In genomic region chr17:77332034-77332971, GRCh38 we compare ENCODE assay signal across 8 cellular contexts.
DNase-seq lines count a peak whose midpoint lies in the region; ATAC-seq and TF ChIP-seq lines count a peak whose summit lies in the region.

No MANE protein-coding gene starts in this region.

- H3K4me3 ChIP-seq in HCT116 (replicated peaks in 1 of 2; ENCODE audit: low read depth in 1 of 2, low read length in 2 of 2) = no peak overlapping the region
- H3K4me3 ChIP-seq in spleen = peak overlapping the region in 4 of 8 donors; percentile 20 to 53 (median 30)

- RAD21 ChIA-PET in HCT116 (lab: Charles Lee; ENCODE audit: low non-redundant PET in 1 of 2, low total read pairs in 2 of 2, uncharacterized antibody in 2 of 2, unreplicated experiment in 2 of 2) = interaction anchor here in 1 of 2 experiments (0.6 to 1.5 kb wide), 4 partner anchors 98 to 673 kb away, joined by 3 to 8 read pairs (median 4); no protein-coding TSS in a partner anchor

- TF ChIP-seq CTCF in HCT116 (IDR thresholded peaks at IDR 0.05 in 2 of 3, conservative IDR thresholded peaks at IDR 0.05 in 1 of 3; ENCODE audit: borderline replicate concordance in 1 of 3, insufficient read depth in 1 of 3, low read depth in 2 of 3, low read length in 2 of 3) (no peak), spleen (IDR thresholded peaks at IDR 0.05 in 8 of 11, conservative IDR thresholded peaks at IDR 0.05 in 3 of 11) (peak in 1 of 11 experiments; percentile 7)

- H3K9me3 ChIP-seq in HCT116 (ENCODE audit: control insufficient read depth in 1 of 2, insufficient read depth in 1 of 2, low read depth in 1 of 2, low read length in 2 of 2) (peaks cover 8 to 9% of the 10 kb centered on the region in 2 experiments; a peak in 3 of 4 replicates), T-helper 17 cell (ENCODE audit: control insufficient read depth, low read length, poor library complexity, severe bottlenecking) (no peaks in the 10 kb centered on the region), spleen (peaks cover 0 to 9% (median 6%) of the 10 kb centered on the region in 8 donors)

- H3K4me1 Mint-ChIP-seq in T-helper 17 cell = peaks cover 37% of the 10 kb centered on the region
- peaks cover 29 to 37% of the 10 kb centered on the region in 2 donors for H3K4me1 Mint-ChIP-seq in effector memory CD8-positive, alpha-beta T cell (ENCODE audit: low read depth in 2 of 2)

- H2AFZ ChIP-seq in HCT116 (ENCODE audit: low read depth, low read length, poor library complexity, severe bottlenecking) = no peak overlapping the region

- 43 to 58% (median 51%) methylated on average over 13 of the region's 13 CpGs for WGBS in spleen, 5 donors

- peaks cover 15% of the 10 kb centered on the region; the same call in 1 of the 2 replicates for H4K20me1 ChIP-seq in HCT116 (ENCODE audit: insufficient read depth)

- ATAC-seq in HCT116 (no peak), T-helper 17 cell (peak; percentile 75), HG03378 (IDR thresholded peaks at IDR 0.05; ENCODE audit: unreplicated experiment) (no peak)
- peak; percentile 67 for ATAC-seq in effector memory CD8-positive, alpha-beta T cell (replicated peaks)

- H3K27ac Mint-ChIP-seq in T-helper 17 cell = peak overlapping the region; percentile 93
- peak overlapping the region; percentile 93 to 94 for H3K27ac Mint-ChIP-seq in effector memory CD8-positive, alpha-beta T cell

- intact Hi-C loops in HCT116 (cut with micrococcal nuclease) = no loop called here
- intact Hi-C loops in spleen (cut with DNase I; ENCODE audit: low total_unique reads) = loop anchor here (5.0 kb wide), 1 partner anchor 160 kb away; no protein-coding TSS in a partner anchor

- POLR2A ChIA-PET in HCT116 (lab: Charles Lee) = interaction anchor here (1.2 to 1.5 kb wide), 2 partner anchors 45 to 117 kb away, joined by 3 to 4 read pairs; no protein-coding TSS in a partner anchor

- no peak overlapping the region for H3K9ac ChIP-seq in HCT116 (ENCODE audit: low read length)

- peak overlapping the region; percentile 90 for H3K4me3 Mint-ChIP-seq in T-helper 17 cell
- H3K4me3 Mint-ChIP-seq in effector memory CD8-positive, alpha-beta T cell = peak overlapping the region; percentile 85 to 89

- peaks cover 0 to 22% of the 10 kb centered on the region in 2 experiments; a peak in 1 of 4 replicates for H3K36me3 ChIP-seq in HCT116 (ENCODE audit: control insufficient read depth in 1 of 2, insufficient read depth in 2 of 2, low read length in 2 of 2)
- peaks cover 0 to 2% (median 0%) of the 10 kb centered on the region in 6 donors for H3K36me3 ChIP-seq in spleen

- H3K27me3 Mint-ChIP-seq in T-helper 17 cell = no peaks in the 10 kb centered on the region
- no peaks in the 10 kb centered on the region for H3K27me3 Mint-ChIP-seq in effector memory CD8-positive, alpha-beta T cell

- no peaks in the 10 kb centered on the region for H3K9me2 ChIP-seq in HCT116 (ENCODE audit: insufficient read depth)

- H3K4me2 ChIP-seq in HCT116 (ENCODE audit: low read length) = peak overlapping the region; percentile 39

- CTCF ChIA-PET in HCT116 (lab: Charles Lee) = interaction anchor here (0.6 to 2.5 kb wide), 20 partner anchors 8 to 317 kb away, joined by 3 to 18 read pairs (median 3); no protein-coding TSS in a partner anchor

- DNase-seq in HCT116 (ENCODE audit: low read depth, low spot score) (no peak), T-helper 17 cell (peak in 1 of 3 donors; percentile 55), spleen (peak; percentile 54), medulla oblongata (ENCODE audit: extremely low spot score) (no peak), cerebellar cortex (ENCODE audit: low spot score) (no peak), NCI-H2196 (lab: John Stamatoyannopoulos, UW; ENCODE audit: unreplicated experiment) (no peak)
- DNase-seq in effector memory CD8-positive, alpha-beta T cell = peak; percentile 48 to 54 (median 51)

- peaks cover 23 to 37% of the 10 kb centered on the region in 2 experiments for H3K4me1 ChIP-seq in HCT116 (ENCODE audit: control insufficient read depth in 1 of 2, insufficient read depth in 2 of 2, low read length in 2 of 2)
- peaks cover 27 to 70% (median 48%) of the 10 kb centered on the region in 6 donors for H3K4me1 ChIP-seq in spleen

- no TSS peak for BruUV-seq in HCT116 (replicated peaks; lab: Mats Ljungman, UMichigan)

- H3K27me3 ChIP-seq in HCT116 (ENCODE audit: insufficient read depth, low read length) = no peaks in the 10 kb centered on the region
- no peaks in the 10 kb centered on the region for H3K27me3 ChIP-seq in spleen (replicated peaks in 1 of 7)

- no peaks in the 10 kb centered on the region for H3K9me3 Mint-ChIP-seq in effector memory CD8-positive, alpha-beta T cell

- H3K79me2 ChIP-seq in HCT116 (ENCODE audit: insufficient read depth, low read length) = peaks cover 94% of the 10 kb centered on the region

- no peak overlapping the region for H3K27ac ChIP-seq in HCT116 (ENCODE audit: low read depth, low read length)
- peak overlapping the region; percentile 59 to 88 (median 84) for H3K27ac ChIP-seq in spleen

- no peak for TF ChIP-seq RAD21 in HCT116 (IDR thresholded peaks at IDR 0.05; ENCODE audit: low read depth)

- TF ChIP-seq POLR2A in HCT116 (IDR thresholded peaks at IDR 0.05; ENCODE audit: borderline replicate concordance, extremely low read depth, insufficient read depth, insufficient read length) = no peak
- no peak for TF ChIP-seq POLR2A in spleen (IDR thresholded peaks at IDR 0.05)

- H3K36me3 Mint-ChIP-seq in T-helper 17 cell (ENCODE audit: low read depth) = no peaks in the 10 kb centered on the region
- peaks cover 13% of the 10 kb centered on the region for H3K36me3 Mint-ChIP-seq in effector memory CD8-positive, alpha-beta T cell (ENCODE audit: insufficient read depth)

TF ChIP-seq in HCT116, 20 proteins besides CTCF, POLR2A, EP300 and RAD21 (continues in another document):
- TF ChIP-seq MAX (IDR thresholded peaks at IDR 0.05) (no peak), CBX3 (IDR thresholded peaks at IDR 0.05; ENCODE audit: low read depth) (no peak), FOSL1 (IDR thresholded peaks at IDR 0.05; ENCODE audit: low read depth) (no peak), TCF7L2 (IDR thresholded peaks at IDR 0.05; ENCODE audit: borderline replicate concordance, extremely low read depth, insufficient read depth, insufficient read length) (no peak), SIN3A (IDR thresholded peaks at IDR 0.05; ENCODE audit: low read depth) (no peak), REST (IDR thresholded peaks at IDR 0.05; ENCODE audit: low read depth) (no peak), YY1 (IDR thresholded peaks at IDR 0.05; ENCODE audit: extremely low read depth, insufficient replicate concordance, low read depth, low read length) (no peak), ZBTB33 (IDR thresholded peaks at IDR 0.05; ENCODE audit: extremely low read depth, insufficient replicate concordance, low read length) (no peak), EZH2phosphoT487 (IDR thresholded peaks at IDR 0.05; ENCODE audit: borderline replicate concordance) (no peak), EGR1 (IDR thresholded peaks at IDR 0.05; ENCODE audit: low read depth) (no peak), SP1 (IDR thresholded peaks at IDR 0.05; ENCODE audit: low read depth) (no peak), POLR2AphosphoS5 (IDR thresholded peaks at IDR 0.05; ENCODE audit: low read depth, low read length) (no peak), SRF (IDR thresholded peaks at IDR 0.05; ENCODE audit: low read depth) (no peak), CEBPB (IDR thresholded peaks at IDR 0.05; ENCODE audit: low read depth) (no peak), ATF3 (IDR thresholded peaks at IDR 0.05) (no peak)

Comparison
In these comparisons a context has a peak if more than half of its experiments do, and no peak if none do; other contexts are left out.
1. ATAC-seq: peak in T-helper 17 cell (single experiment) and effector memory CD8-positive, alpha-beta T cell (single experiment); none in HCT116 (single experiment) and HG03378 (single experiment).
2. DNase-seq: peak in effector memory CD8-positive, alpha-beta T cell (3 of 3) and spleen (single experiment); none in HCT116 (single experiment), medulla oblongata (single experiment), cerebellar cortex (single experiment) and NCI-H2196 (single experiment).